Comparison of ENCODE assay signal across 10 cellular contexts in the genomic region with DNA sequence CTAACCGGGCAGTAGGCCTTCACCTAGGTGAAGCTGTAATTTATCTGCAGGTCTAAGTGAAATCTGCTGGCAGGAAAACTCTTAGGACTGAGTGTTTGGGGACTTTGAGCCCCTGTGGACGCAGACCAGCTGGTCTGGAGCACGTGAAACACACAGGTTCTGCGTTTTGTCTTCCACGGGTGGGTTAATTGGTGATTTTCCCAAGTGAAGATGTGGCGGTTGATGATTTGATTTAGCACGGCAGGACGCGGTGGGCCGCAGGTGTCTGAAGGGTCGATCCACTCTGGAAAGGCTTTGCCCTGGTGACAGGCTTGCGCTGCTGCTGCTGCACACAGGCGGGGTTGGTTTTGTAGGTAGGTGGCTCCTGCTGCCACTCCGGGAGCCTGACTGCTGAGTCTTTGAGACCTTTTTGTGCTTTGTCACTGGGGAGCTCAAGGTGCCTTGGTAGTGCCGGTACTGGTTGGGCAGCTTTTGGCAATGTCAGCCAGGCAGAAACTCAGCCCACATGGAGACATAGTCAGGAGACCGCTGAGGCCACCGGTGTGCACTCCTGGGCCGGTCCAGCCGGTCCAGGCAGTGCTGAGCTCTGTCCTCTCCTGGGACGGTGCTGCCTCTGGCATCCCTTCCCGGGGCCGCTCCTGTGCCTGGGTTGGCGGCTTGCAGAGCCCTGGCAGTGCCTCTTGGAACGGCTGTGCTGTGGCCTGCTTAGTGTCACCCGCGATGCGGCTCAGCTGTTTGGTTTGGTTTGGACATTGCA. TPM values are rescaled to one million over a fixed set of nuclear protein-coding genes. Genes with fewer than 3 reads are reported as not detected.
DNase-seq lines count a peak whose midpoint lies in the region; ATAC-seq and TF ChIP-seq lines count a peak whose summit lies in the region.
"Had no signal": no experiment of that assay in that cellular context is flagged by ENCODE, and none has a peak within 500 bp of the region (broad histone marks: within the 10 kb centered on the region; RNA-seq: fewer than 3 reads in every experiment).

No MANE protein-coding gene starts in this region.

- no peaks in the 10 kb centered on the region for H3K9me3 Mint-ChIP-seq in activated naive CD8-positive, alpha-beta T cell (ENCODE audit: low read depth)
- no peaks in the 10 kb centered on the region for H3K9me3 Mint-ChIP-seq in activated naive CD8-positive, alpha-beta T cell treated with anti-CD3 and anti-CD28 coated beads for 36 hours
- H3K9me3 Mint-ChIP-seq in nephron = no peaks in the 10 kb centered on the region

- no peak for DNase-seq in activated naive CD8-positive, alpha-beta T cell treated with anti-CD3 and anti-CD28 coated beads for 36 hours
- DNase-seq in fibroblast of gingiva (ENCODE audit: low read depth) = peak; percentile 49
- no peak for DNase-seq in stimulated activated CD4-positive, alpha-beta T cell treated with anti-CD3 and anti-CD28 coated beads, Interleukin-2, amount 100 ng/mL, for 48 hours
- no peak for DNase-seq in NCI-H1048 (lab: John Stamatoyannopoulos, UW)
- DNase-seq in activated CD4-positive, alpha-beta T cell treated with anti-CD3 and anti-CD28 coated beads for 48 hours = no peak
- DNase-seq: activated CD8-positive, alpha-beta memory T cell treated with anti-CD3 and anti-CD28 coated beads, Interleukin-2, amount 10 ng/mL, durations not matched to agents 7 days and 5 days; NCI-H510A had no signal

- H3K4me3 Mint-ChIP-seq in activated naive CD8-positive, alpha-beta T cell = peak overlapping the region; percentile 87
- H3K4me3 Mint-ChIP-seq in activated naive CD8-positive, alpha-beta T cell treated with anti-CD3 and anti-CD28 coated beads for 36 hours = no peak overlapping the region
- H3K4me3 Mint-ChIP-seq in nephron = peak overlapping the region; percentile 86 to 95 (median 88)
- H3K4me3 Mint-ChIP-seq: activated CD8-positive, alpha-beta memory T cell treated with anti-CD3 and anti-CD28 coated beads, Interleukin-2, amount 10 ng/mL, durations not matched to agents 7 days and 5 days had no signal

- no peaks in the 10 kb centered on the region for H3K36me3 Mint-ChIP-seq in activated naive CD8-positive, alpha-beta T cell
- no peaks in the 10 kb centered on the region for H3K36me3 Mint-ChIP-seq in activated naive CD8-positive, alpha-beta T cell treated with anti-CD3 and anti-CD28 coated beads for 36 hours
- peaks cover 2% of the 10 kb centered on the region for H3K36me3 Mint-ChIP-seq in nephron (ENCODE audit: low read depth)
- H3K36me3 Mint-ChIP-seq: activated CD8-positive, alpha-beta memory T cell treated with anti-CD3 and anti-CD28 coated beads, Interleukin-2, amount 10 ng/mL, durations not matched to agents 7 days and 5 days had no signal

- ATAC-seq in GM21381 (IDR thresholded peaks at IDR 0.05; ENCODE audit: unreplicated experiment) = no peak
- ATAC-seq: activated CD8-positive, alpha-beta memory T cell treated with anti-CD3 and anti-CD28 coated beads, Interleukin-2, amount 10 ng/mL, durations not matched to agents 7 days and 5 days had no signal

- H3K27me3 Mint-ChIP-seq in activated naive CD8-positive, alpha-beta T cell = no peaks in the 10 kb centered on the region
- peaks cover 13% of the 10 kb centered on the region for H3K27me3 Mint-ChIP-seq in activated naive CD8-positive, alpha-beta T cell treated with anti-CD3 and anti-CD28 coated beads for 36 hours
- H3K27me3 Mint-ChIP-seq in nephron (ENCODE audit: low read depth) = peaks cover 10% of the 10 kb centered on the region

- H3K4me1 Mint-ChIP-seq in activated naive CD8-positive, alpha-beta T cell (ENCODE audit: low read depth) = peaks cover 23% of the 10 kb centered on the region
- H3K4me1 Mint-ChIP-seq in activated naive CD8-positive, alpha-beta T cell treated with anti-CD3 and anti-CD28 coated beads for 36 hours = peaks cover 16% of the 10 kb centered on the region
- H3K4me1 Mint-ChIP-seq in nephron = peaks cover 61% of the 10 kb centered on the region

- no peak overlapping the region for H3K27ac Mint-ChIP-seq in activated naive CD8-positive, alpha-beta T cell
- H3K27ac Mint-ChIP-seq in activated naive CD8-positive, alpha-beta T cell treated with anti-CD3 and anti-CD28 coated beads for 36 hours = no peak overlapping the region
- H3K27ac Mint-ChIP-seq in nephron = peak overlapping the region; percentile 15 to 88 (median 69)
- H3K27ac Mint-ChIP-seq: activated CD8-positive, alpha-beta memory T cell treated with anti-CD3 and anti-CD28 coated beads, Interleukin-2, amount 10 ng/mL, durations not matched to agents 7 days and 5 days had no signal

- TF ChIP-seq CTCF in nephron (IDR thresholded peaks at IDR 0.05; ENCODE audit: unreplicated experiment in 3 of 3) = no peak

RNA-seq across cellular contexts. Expression of a gene that starts 2.3 kb away (rescaled TPM):
- 10 to 100 TPM in 1 of 2 experiments, 1 to 10 TPM in 1; 7.7 to 10.0 TPM for total RNA-seq in activated naive CD8-positive, alpha-beta T cell treated with anti-CD3 and anti-CD28 coated beads for 36 hours

RNA-seq across cellular contexts. Expression of a gene that starts 45.6 kb away (rescaled TPM):
- 10 to 100 TPM; 21.6 to 23.8 TPM for total RNA-seq in activated naive CD8-positive, alpha-beta T cell treated with anti-CD3 and anti-CD28 coated beads for 36 hours

Comparison
In these comparisons a context has a peak if more than half of its experiments do, and no peak if none do; other contexts are left out.
1. H3K27ac Mint-ChIP-seq: peak in nephron (3 of 3); none in activated naive CD8-positive, alpha-beta T cell (single experiment) and activated naive CD8-positive, alpha-beta T cell treated with anti-CD3 and anti-CD28 coated beads for 36 hours (single experiment).